ENCODE assay signal across 13 cellular contexts in the genomic region with DNA sequence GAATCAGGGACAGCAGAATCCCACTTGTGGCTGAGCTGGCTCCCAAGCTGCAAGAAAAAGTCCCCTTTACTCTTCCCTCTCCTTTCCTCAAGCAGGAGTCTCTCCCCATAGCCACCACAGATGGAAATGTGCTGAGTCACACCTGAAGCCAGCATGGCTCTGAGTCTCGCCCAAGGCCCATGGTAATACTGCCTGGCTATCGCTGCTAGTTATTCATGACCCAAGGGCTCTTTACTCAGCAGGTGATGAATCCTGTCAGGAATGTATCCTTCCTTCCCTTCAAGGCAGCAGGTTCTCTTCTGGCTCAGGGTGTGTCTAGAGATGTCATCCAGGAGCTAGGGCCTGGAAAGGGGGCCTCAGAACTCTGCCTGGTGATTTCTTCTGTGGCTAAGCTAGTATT.
"Had no signal": no experiment of that assay in that cellular context is flagged by ENCODE, and none has a peak within 500 bp of the region (broad histone marks: within the 10 kb centered on the region; RNA-seq: fewer than 3 reads in every experiment).

No MANE protein-coding gene starts in this region.

- H3K27me3 Mint-ChIP-seq: dendritic cell treated with granulocyte-macrophage colony-stimulating factor and Interleukin-4, amounts not matched to agents 40 ng/mL and 50 ng/mL, for 4 days; effector memory CD8-positive, alpha-beta T cell; naive thymus-derived CD4-positive, alpha-beta T cell had no signal

- ATAC-seq: effector memory CD8-positive, alpha-beta T cell; naive thymus-derived CD4-positive, alpha-beta T cell; stimulated activated effector memory CD8-positive, alpha-beta T cell treated with anti-CD3 and anti-CD28 coated beads, Interleukin-12 subunit alpha, Interleukin-12 subunit beta, amount 100 ng/mL, for 72 hours; stimulated activated naive CD8-positive, alpha-beta T cell treated with anti-CD3 and anti-CD28 coated beads, Interleukin-15, Interleukin-2, amounts not matched to agents 100 U/mL and 50 U/mL, for 24 hours; upper lobe of right lung had no signal

- H3K27ac Mint-ChIP-seq: dendritic cell treated with granulocyte-macrophage colony-stimulating factor and Interleukin-4, amounts not matched to agents 40 ng/mL and 50 ng/mL, for 4 days; effector memory CD8-positive, alpha-beta T cell; naive thymus-derived CD4-positive, alpha-beta T cell; nephron progenitor cell; stimulated activated effector memory CD8-positive, alpha-beta T cell treated with anti-CD3 and anti-CD28 coated beads, Interleukin-12 subunit alpha, Interleukin-12 subunit beta, amount 100 ng/mL, for 72 hours had no signal

- H3K4me3 Mint-ChIP-seq: dendritic cell treated with granulocyte-macrophage colony-stimulating factor and Interleukin-4, amounts not matched to agents 40 ng/mL and 50 ng/mL, for 4 days; effector memory CD8-positive, alpha-beta T cell; naive thymus-derived CD4-positive, alpha-beta T cell; nephron progenitor cell; stimulated activated effector memory CD8-positive, alpha-beta T cell treated with anti-CD3 and anti-CD28 coated beads, Interleukin-12 subunit alpha, Interleukin-12 subunit beta, amount 100 ng/mL, for 72 hours had no signal

- H3K36me3 Mint-ChIP-seq: stimulated activated effector memory CD8-positive, alpha-beta T cell treated with anti-CD3 and anti-CD28 coated beads, Interleukin-12 subunit alpha, Interleukin-12 subunit beta, amount 100 ng/mL, for 72 hours had no signal

- DNase-seq: effector memory CD8-positive, alpha-beta T cell; erythroblast; foreskin melanocyte; head of caudate nucleus; naive thymus-derived CD4-positive, alpha-beta T cell; nephron progenitor cell; sigmoid colon; stimulated activated CD4-positive, alpha-beta T cell treated with anti-CD3 and anti-CD28 coated beads, Interleukin-2, amount 100 ng/mL, for 48 hours; stimulated activated naive CD8-positive, alpha-beta T cell treated with anti-CD3 and anti-CD28 coated beads, Interleukin-15, Interleukin-2, amounts not matched to agents 100 U/mL and 50 U/mL, for 24 hours; thyroid gland; upper lobe of right lung had no signal

- H3K4me1 Mint-ChIP-seq: naive thymus-derived CD4-positive, alpha-beta T cell; nephron progenitor cell; stimulated activated effector memory CD8-positive, alpha-beta T cell treated with anti-CD3 and anti-CD28 coated beads, Interleukin-12 subunit alpha, Interleukin-12 subunit beta, amount 100 ng/mL, for 72 hours had no signal
